Comparison of ENCODE assay signal across 16 cellular contexts in the genomic region with DNA sequence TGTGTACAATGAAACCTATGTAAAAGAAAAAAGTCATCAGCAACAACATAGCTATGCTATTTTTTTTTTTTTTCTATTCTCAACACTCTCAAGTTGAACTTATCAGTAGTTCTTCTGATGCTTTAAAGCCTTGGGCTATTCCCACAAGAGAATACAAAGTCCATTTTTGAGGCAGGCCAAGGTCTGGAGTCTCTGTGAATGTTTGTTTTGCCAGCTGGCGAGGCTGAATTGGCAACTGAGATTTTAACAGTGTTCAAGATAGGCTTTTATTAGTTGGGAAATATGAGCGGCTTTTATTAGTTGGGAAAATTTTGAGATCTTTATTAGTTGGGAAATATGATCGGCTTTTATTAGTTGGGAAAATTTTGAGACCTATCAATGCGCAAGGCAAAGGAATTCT.
"Had no signal": no experiment of that assay in that cellular context is flagged by ENCODE, and none has a peak within 500 bp of the region (broad histone marks: within the 10 kb centered on the region; RNA-seq: fewer than 3 reads in every experiment).

No MANE protein-coding gene starts in this region.

- H3K27ac ChIP-seq: foreskin keratinocyte, left lung, lower lobe of right lung, tibial nerve had no signal

- H3K27ac Mint-ChIP-seq: dendritic cell treated with granulocyte-macrophage colony-stimulating factor and Interleukin-4, amounts not matched to agents 40 ng/mL and 50 ng/mL, for 4 days; memory B cell; mesothelial cell of epicardium; natural killer cell treated with Interleukin-12 subunit alpha and Interleukin-12 subunit beta and Interleukin-15 and Interleukin-18, amount 100 ng/mL, for 72 hours had no signal

- H3K9me3 ChIP-seq: left lung, lower lobe of right lung, tibial nerve had no signal

- H3K4me1 ChIP-seq: foreskin keratinocyte, left lung, lower lobe of right lung, tibial nerve had no signal

- H3K27me3 Mint-ChIP-seq: dendritic cell treated with granulocyte-macrophage colony-stimulating factor and Interleukin-4, amounts not matched to agents 40 ng/mL and 50 ng/mL, for 4 days; memory B cell; natural killer cell treated with Interleukin-12 subunit alpha and Interleukin-12 subunit beta and Interleukin-15 and Interleukin-18, amount 100 ng/mL, for 72 hours had no signal

- H3K27me3 ChIP-seq: foreskin keratinocyte, left lung, tibial nerve had no signal

- ATAC-seq: foreskin keratinocyte; left lung; lower lobe of right lung; natural killer cell treated with Interleukin-12 subunit alpha and Interleukin-12 subunit beta and Interleukin-15 and Interleukin-18, amount 100 ng/mL, for 72 hours had no signal

- H3K36me3 Mint-ChIP-seq: memory B cell; mesothelial cell of epicardium; natural killer cell treated with Interleukin-12 subunit alpha and Interleukin-12 subunit beta and Interleukin-15 and Interleukin-18, amount 100 ng/mL, for 72 hours had no signal

- H3K36me3 ChIP-seq: left lung, lower lobe of right lung, tibial nerve had no signal

- DNase-seq: cerebellar nuclear complex; foreskin keratinocyte; hippocampal formation; kidney glomerular epithelial cell; left lung; lower lobe of right lung; posterior cingulate gyrus; stimulated activated CD4-positive, alpha-beta T cell treated with anti-CD3 and anti-CD28 coated beads, Interleukin-2, amount 100 ng/mL, for 48 hours; stimulated activated naive CD4-positive, alpha-beta T cell treated with Interleukin-2 at 50 U/mL for 16 hours had no signal

- H3K4me1 Mint-ChIP-seq: memory B cell, mesothelial cell of epicardium had no signal

- FAIRE-seq: colon had no signal

- H3K4me3 Mint-ChIP-seq: dendritic cell treated with granulocyte-macrophage colony-stimulating factor and Interleukin-4, amounts not matched to agents 40 ng/mL and 50 ng/mL, for 4 days; memory B cell; mesothelial cell of epicardium; natural killer cell treated with Interleukin-12 subunit alpha and Interleukin-12 subunit beta and Interleukin-15 and Interleukin-18, amount 100 ng/mL, for 72 hours had no signal

- H3K4me3 ChIP-seq: left lung, lower lobe of right lung, smooth muscle cell, tibial nerve had no signal

- H3K9me3 Mint-ChIP-seq: dendritic cell treated with granulocyte-macrophage colony-stimulating factor and Interleukin-4, amounts not matched to agents 40 ng/mL and 50 ng/mL, for 4 days had no signal
